In the genomic region with DNA sequence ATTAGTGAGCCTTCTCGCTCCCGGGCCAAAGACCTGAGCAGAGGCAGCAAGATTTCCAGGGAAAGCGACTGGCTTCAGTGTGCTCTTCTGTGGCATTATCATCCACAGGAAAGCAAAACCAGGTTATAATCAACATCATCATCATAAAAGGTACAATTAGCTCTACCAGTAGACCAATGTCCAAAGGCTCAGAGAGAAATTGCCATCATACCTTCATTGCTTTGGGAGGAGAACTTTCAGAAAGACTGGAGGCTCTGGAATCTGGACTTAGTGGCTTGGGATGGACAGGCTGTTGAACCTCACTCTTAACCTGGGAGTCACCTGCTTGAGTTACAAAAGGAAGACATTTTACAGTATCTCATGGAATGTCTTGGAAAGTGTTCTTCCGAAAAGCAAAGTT, we compare ENCODE assay signal across 14 cellular contexts. TPM values are rescaled to one million over a fixed set of nuclear protein-coding genes. Genes with fewer than 3 reads are reported as not detected.
DNase-seq lines count a peak whose midpoint lies in the region; ATAC-seq and TF ChIP-seq lines count a peak whose summit lies in the region.
"Had no signal": no experiment of that assay in that cellular context is flagged by ENCODE, and none has a peak within 500 bp of the region (broad histone marks: within the 10 kb centered on the region; RNA-seq: fewer than 3 reads in every experiment).

No MANE protein-coding gene starts in this region.

- CTCF ChIA-PET in HCT116 (lab: Charles Lee) (no interaction called here), Panc1 (lab: Charles Lee) (no interaction called here), Caco-2 (lab: Charles Lee) (no interaction called here)

- H3K27ac Mint-ChIP-seq in Caco-2 (ENCODE audit: unreplicated experiment): no peak overlapping the region
- H3K27ac Mint-ChIP-seq: CD8-positive, alpha-beta memory T cell had no signal

- RAD21 ChIA-PET in HCT116 (lab: Charles Lee; ENCODE audit: low non-redundant PET in 1 of 2, low total read pairs in 2 of 2, uncharacterized antibody in 2 of 2, unreplicated experiment in 2 of 2): no interaction called here

- H3K27me3 ChIP-seq in HCT116 (ENCODE audit: insufficient read depth, low read length) (no peaks in the 10 kb centered on the region), Panc1 (ENCODE audit: control insufficient read depth, insufficient read depth, low read length) (no peaks in the 10 kb centered on the region), subcutaneous abdominal adipose tissue (ENCODE audit: control insufficient read depth in 5 of 5, insufficient read depth in 4 of 5, low read length in 5 of 5) (no peaks in the 10 kb centered on the region), Caco-2 (replicated peaks; ENCODE audit: control insufficient read depth, insufficient read depth, low read length) (no peaks in the 10 kb centered on the region)

- TF ChIP-seq POLR2A in HCT116 (IDR thresholded peaks at IDR 0.05; ENCODE audit: borderline replicate concordance, extremely low read depth, insufficient read depth, insufficient read length): no peak

- no peaks in the 10 kb centered on the region for H4K20me1 ChIP-seq in HCT116 (ENCODE audit: insufficient read depth)

- no peaks in the 10 kb centered on the region for H3K9me3 Mint-ChIP-seq in Caco-2 (ENCODE audit: unreplicated experiment)
- H3K9me3 Mint-ChIP-seq: CD8-positive, alpha-beta memory T cell; IgD-negative memory B cell had no signal

- in situ Hi-C loops in Panc1 (cut with HindIII; ENCODE audit: low pct_unique_long_range_greater_than_20kb, low sequenced_read_pairs): no loop called here

- H3K27ac ChIP-seq in HCT116 (ENCODE audit: low read depth, low read length) (no peak overlapping the region), Panc1 (ENCODE audit: low read length) (peak overlapping the region; percentile 56), epithelial cell of prostate (peak overlapping the region; percentile 31), subcutaneous abdominal adipose tissue (ENCODE audit: low read depth, low read length) (peak overlapping the region; percentile 8)

- H3K9ac ChIP-seq in HCT116 (ENCODE audit: low read length) (no peak overlapping the region), subcutaneous abdominal adipose tissue (ENCODE audit: low read length in 5 of 5) (peak overlapping the region in 1 of 5 donors; percentile 27)

- ATAC-seq in HCT116 (no peak), Panc1 (no peak)

- no peak overlapping the region for H2AFZ ChIP-seq in HCT116 (ENCODE audit: low read depth, low read length, poor library complexity, severe bottlenecking)

- H3K27me3 Mint-ChIP-seq in Caco-2 (ENCODE audit: insufficient read depth, unreplicated experiment): no peaks in the 10 kb centered on the region
- H3K27me3 Mint-ChIP-seq: CD8-positive, alpha-beta memory T cell; IgD-negative memory B cell had no signal

- H3K4me3 Mint-ChIP-seq in Caco-2 (ENCODE audit: unreplicated experiment): no peak overlapping the region
- H3K4me3 Mint-ChIP-seq: CD8-positive, alpha-beta memory T cell; IgD-negative memory B cell had no signal

- H3K4me3 ChIP-seq in HCT116 (replicated peaks in 1 of 2; ENCODE audit: low read depth in 1 of 2, low read length in 2 of 2) (no peak overlapping the region), Panc1 (ENCODE audit: low read depth in 2 of 2, low read length in 2 of 2) (no peak overlapping the region), subcutaneous abdominal adipose tissue (ENCODE audit: low read depth in 1 of 5, low read length in 5 of 5) (no peak overlapping the region), Caco-2 (ENCODE audit: low read depth, low read length) (no peak overlapping the region)

- no peaks in the 10 kb centered on the region for H3K9me2 ChIP-seq in HCT116 (ENCODE audit: insufficient read depth)

- POLR2A ChIA-PET in HCT116 (lab: Charles Lee): no interaction called here
- POLR2A ChIA-PET in Panc1 (lab: Charles Lee): no interaction called here
- POLR2A ChIA-PET in Caco-2 (lab: Charles Lee): no interaction called here

- BruUV-seq in HCT116 (replicated peaks; lab: Mats Ljungman, UMichigan) (TSS peak; percentile 19), Panc1 (replicated peaks; lab: Mats Ljungman, UMichigan) (TSS peak; percentile 49), Caco-2 (replicated peaks; lab: Mats Ljungman, UMichigan) (no TSS peak)

- no peaks in the 10 kb centered on the region for H3K79me2 ChIP-seq in HCT116 (ENCODE audit: insufficient read depth, low read length)

- TF ChIP-seq RAD21 in HCT116 (IDR thresholded peaks at IDR 0.05; ENCODE audit: low read depth): no peak

- H3K4me2 ChIP-seq in HCT116 (ENCODE audit: low read length): no peak overlapping the region

- TF ChIP-seq CTCF in HCT116 (IDR thresholded peaks at IDR 0.05 in 2 of 3, conservative IDR thresholded peaks at IDR 0.05 in 1 of 3; ENCODE audit: borderline replicate concordance in 1 of 3, insufficient read depth in 1 of 3, low read depth in 2 of 3, low read length in 2 of 3) (no peak), Panc1 (IDR thresholded peaks at IDR 0.05) (no peak), Caco-2 (IDR thresholded peaks at IDR 0.05; ENCODE audit: insufficient read depth in 1 of 2, low read depth in 1 of 2, low read length in 1 of 2, severe bottlenecking in 1 of 2, unreplicated experiment in 1 of 2) (no peak)

- H3K9me3 ChIP-seq in HCT116 (ENCODE audit: control insufficient read depth in 1 of 2, insufficient read depth in 1 of 2, low read depth in 1 of 2, low read length in 2 of 2) (no peaks in the 10 kb centered on the region), Panc1 (ENCODE audit: control insufficient read depth, insufficient read depth, low read depth, low read length) (no peaks in the 10 kb centered on the region), subcutaneous abdominal adipose tissue (ENCODE audit: control insufficient read depth in 5 of 5, low read length in 5 of 5) (no peaks in the 10 kb centered on the region), Caco-2 (no peaks in the 10 kb centered on the region)

- H3K36me3 ChIP-seq in HCT116 (ENCODE audit: control insufficient read depth in 1 of 2, insufficient read depth in 2 of 2, low read length in 2 of 2) (peaks cover 4 to 17% of the 10 kb centered on the region in 2 experiments; a peak in 2 of 4 replicates), Panc1 (ENCODE audit: control insufficient read depth, insufficient read depth, low read length) (peaks cover 19% of the 10 kb centered on the region), subcutaneous abdominal adipose tissue (ENCODE audit: control insufficient read depth in 5 of 5, insufficient read depth in 5 of 5, low read length in 5 of 5) (peaks cover 30 to 73% (median 45%) of the 10 kb centered on the region in 5 donors), Caco-2 (ENCODE audit: control insufficient read depth, insufficient read depth, low read length) (no peaks in the 10 kb centered on the region; the same call in 1 of the 2 replicates)

- H3K4me1 ChIP-seq in HCT116 (ENCODE audit: control insufficient read depth in 1 of 2, insufficient read depth in 2 of 2, low read length in 2 of 2) (no peaks in the 10 kb centered on the region), Panc1 (ENCODE audit: control insufficient read depth, insufficient read depth, low read length) (peaks cover 38% of the 10 kb centered on the region), subcutaneous abdominal adipose tissue (ENCODE audit: control insufficient read depth in 5 of 5, insufficient read depth in 5 of 5, low read length in 5 of 5) (peaks cover 6 to 22% (median 19%) of the 10 kb centered on the region in 5 donors), Caco-2 (no peaks in the 10 kb centered on the region)

- H3K4me1 Mint-ChIP-seq in Caco-2 (ENCODE audit: low read depth, unreplicated experiment): peaks cover 14% of the 10 kb centered on the region

- DNase-seq in HCT116 (ENCODE audit: low read depth, low spot score): no peak
- DNase-seq in Panc1 (ENCODE audit: low read depth, low spot score): no peak
- DNase-seq in epithelial cell of prostate (ENCODE audit: low read depth, low spot score): no peak
- DNase-seq in stimulated activated naive CD4-positive, alpha-beta T cell treated with Interleukin-2 at 50 U/mL for 16 hours (lab: John Stamatoyannopoulos, UW): no peak
- no peak for DNase-seq in Caco-2
- no peak for DNase-seq in stimulated activated CD4-positive, alpha-beta T cell treated with anti-CD3 and anti-CD28 coated beads, Interleukin-2, amount 100 ng/mL, for 24 hours
- DNase-seq: CD8-positive, alpha-beta memory T cell; GF-D8; NCI-H1930; NCI-H510A; NCI-H82; SIG-M5 had no signal

- peaks cover 50% of the 10 kb centered on the region for H3K36me3 Mint-ChIP-seq in Caco-2 (ENCODE audit: insufficient read depth, unreplicated experiment)

- intact Hi-C loops in HCT116 (cut with micrococcal nuclease): no loop called here
- intact Hi-C loops in Panc1 (cut with micrococcal nuclease; ENCODE audit: unreplicated experiment): no loop called here
- intact Hi-C loops in Caco-2 (cut with micrococcal nuclease; ENCODE audit: unreplicated experiment): no loop called here

TF ChIP-seq in HCT116, 20 proteins besides CTCF, POLR2A, EP300 and RAD21 (continues in another document):
- TF ChIP-seq SRF (IDR thresholded peaks at IDR 0.05; ENCODE audit: low read depth) (no peak), SIN3A (IDR thresholded peaks at IDR 0.05; ENCODE audit: low read depth) (no peak)
- TF ChIP-seq, protein P1, sequence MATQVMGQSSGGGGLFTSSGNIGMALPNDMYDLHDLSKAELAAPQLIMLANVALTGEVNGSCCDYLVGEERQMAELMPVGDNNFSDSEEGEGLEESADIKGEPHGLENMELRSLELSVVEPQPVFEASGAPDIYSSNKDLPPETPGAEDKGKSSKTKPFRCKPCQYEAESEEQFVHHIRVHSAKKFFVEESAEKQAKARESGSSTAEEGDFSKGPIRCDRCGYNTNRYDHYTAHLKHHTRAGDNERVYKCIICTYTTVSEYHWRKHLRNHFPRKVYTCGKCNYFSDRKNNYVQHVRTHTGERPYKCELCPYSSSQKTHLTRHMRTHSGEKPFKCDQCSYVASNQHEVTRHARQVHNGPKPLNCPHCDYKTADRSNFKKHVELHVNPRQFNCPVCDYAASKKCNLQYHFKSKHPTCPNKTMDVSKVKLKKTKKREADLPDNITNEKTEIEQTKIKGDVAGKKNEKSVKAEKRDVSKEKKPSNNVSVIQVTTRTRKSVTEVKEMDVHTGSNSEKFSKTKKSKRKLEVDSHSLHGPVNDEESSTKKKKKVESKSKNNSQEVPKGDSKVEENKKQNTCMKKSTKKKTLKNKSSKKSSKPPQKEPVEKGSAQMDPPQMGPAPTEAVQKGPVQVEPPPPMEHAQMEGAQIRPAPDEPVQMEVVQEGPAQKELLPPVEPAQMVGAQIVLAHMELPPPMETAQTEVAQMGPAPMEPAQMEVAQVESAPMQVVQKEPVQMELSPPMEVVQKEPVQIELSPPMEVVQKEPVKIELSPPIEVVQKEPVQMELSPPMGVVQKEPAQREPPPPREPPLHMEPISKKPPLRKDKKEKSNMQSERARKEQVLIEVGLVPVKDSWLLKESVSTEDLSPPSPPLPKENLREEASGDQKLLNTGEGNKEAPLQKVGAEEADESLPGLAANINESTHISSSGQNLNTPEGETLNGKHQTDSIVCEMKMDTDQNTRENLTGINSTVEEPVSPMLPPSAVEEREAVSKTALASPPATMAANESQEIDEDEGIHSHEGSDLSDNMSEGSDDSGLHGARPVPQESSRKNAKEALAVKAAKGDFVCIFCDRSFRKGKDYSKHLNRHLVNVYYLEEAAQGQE (IDR thresholded peaks at IDR 0.05; ENCODE audit: low read depth): no peak

RNA-seq across cellular contexts. Expression of a gene that starts 25.1 kb away (rescaled TPM):
- total RNA-seq in HCT116 (2021; ENCODE audit: unreplicated experiment) (33.4 TPM), Panc1 (2021; ENCODE audit: unreplicated experiment) (50.5 TPM), Caco-2 (2022) (61.6 and 62.6 TPM in 2 replicates)
- 30.0 and 31.0 TPM in 2 replicates for polyA plus RNA-seq in HCT116 (2012)
- polyA plus RNA-seq in Panc1 (2012; ENCODE audit: insufficient read length): 40.1 TPM
